30 cellular contexts compared by ENCODE assay signal in genomic region chr12:41049033-41049432, GRCh38.
"Had no signal": no experiment of that assay in that cellular context is flagged by ENCODE, and none has a peak within 500 bp of the region (broad histone marks: within the 10 kb centered on the region; RNA-seq: fewer than 3 reads in every experiment).

No MANE protein-coding gene starts in this region.

- H3K27me3 ChIP-seq: adrenal gland, body of pancreas, colonic mucosa, esophagus squamous epithelium, heart left ventricle had no signal

- H3K4me1 ChIP-seq: adrenal gland, body of pancreas, colonic mucosa, esophagus squamous epithelium, heart left ventricle had no signal

- ATAC-seq: activated CD4-positive, CD25-positive, alpha-beta regulatory T cell treated with anti-CD3 and anti-CD28 coated beads, Interleukin-2, amount 50 U/mL, for 24 hours; activated CD8-positive, alpha-beta memory T cell treated with anti-CD3 and anti-CD28 coated beads, Interleukin-2, amount 10 ng/mL, durations not matched to agents 7 days and 5 days; activated CD8-positive, alpha-beta T cell treated with anti-CD3 and anti-CD28 coated beads, Interleukin-2, amount 10 ng/mL, durations not matched to agents 7 days and 5 days; activated naive CD8-positive, alpha-beta T cell treated with anti-CD3 and anti-CD28 coated beads, Interleukin-2, amount 50 U/mL, for 24 hours; body of pancreas; heart left ventricle; T-helper 17 cell had no signal

- H3K4me3 ChIP-seq: adrenal gland, body of pancreas, colonic mucosa, esophagus squamous epithelium, heart left ventricle had no signal

- H3K9me3 ChIP-seq: adrenal gland, body of pancreas, colonic mucosa, esophagus squamous epithelium, heart left ventricle had no signal

- H3K27ac ChIP-seq: adrenal gland, body of pancreas, colonic mucosa, esophagus squamous epithelium, heart left ventricle, WERI-Rb-1 had no signal

- H3K36me3 ChIP-seq: adrenal gland, colonic mucosa, esophagus squamous epithelium, heart left ventricle, WERI-Rb-1 had no signal

- DNase-seq: activated B cell treated with CpG ODN at 0.5 μM for 24 hours; activated CD4-positive, alpha-beta memory T cell treated with anti-CD3 and anti-CD28 coated beads for 36 hours; activated CD4-positive, alpha-beta T cell treated with anti-CD3 and anti-CD28 coated beads for 48 hours; activated CD8-positive, alpha-beta memory T cell treated with anti-CD3 and anti-CD28 coated beads, Interleukin-2, amount 10 ng/mL, durations not matched to agents 7 days and 5 days; activated CD8-positive, alpha-beta memory T cell treated with anti-CD3 and anti-CD28 coated beads, Interleukin-2, amount 50 U/mL, for 4 hours; activated CD8-positive, alpha-beta T cell treated with anti-CD3 and anti-CD28 coated beads, Interleukin-2, amount 10 ng/mL, durations not matched to agents 7 days and 5 days; activated effector memory CD4-positive, alpha-beta T cell treated with anti-CD3 and anti-CD28 coated beads, Interleukin-2, amount 50 U/mL, for 16 hours; activated naive CD4-positive, alpha-beta T cell treated with anti-CD3 and anti-CD28 coated beads for 36 hours; activated naive CD8-positive, alpha-beta T cell treated with anti-CD3 and anti-CD28 coated beads for 36 hours; activated naive CD8-positive, alpha-beta T cell treated with anti-CD3 and anti-CD28 coated beads, Interleukin-2, amount 50 U/mL, for 24 hours; activated T-cell treated with anti-CD3 and anti-CD28 coated beads, Interleukin-2, amount 50 U/mL, for 1 hour; activated T-cell treated with anti-CD3 and anti-CD28 coated beads, Interleukin-2, amount 50 U/mL, for 48 hours; adrenal gland; amygdala; aorta; body of pancreas; central memory CD4-positive, alpha-beta T cell; cerebellar nuclear complex; colonic mucosa; effector CD8-positive, alpha-beta T cell; endodermal cell; esophagus squamous epithelium; foreskin fibroblast; glutamatergic neuron; heart left ventricle; T-helper 1 cell; T-helper 17 cell; T1000; WERI-Rb-1 had no signal
